ENCODE assay signal across 9 cellular contexts in the genomic region with DNA sequence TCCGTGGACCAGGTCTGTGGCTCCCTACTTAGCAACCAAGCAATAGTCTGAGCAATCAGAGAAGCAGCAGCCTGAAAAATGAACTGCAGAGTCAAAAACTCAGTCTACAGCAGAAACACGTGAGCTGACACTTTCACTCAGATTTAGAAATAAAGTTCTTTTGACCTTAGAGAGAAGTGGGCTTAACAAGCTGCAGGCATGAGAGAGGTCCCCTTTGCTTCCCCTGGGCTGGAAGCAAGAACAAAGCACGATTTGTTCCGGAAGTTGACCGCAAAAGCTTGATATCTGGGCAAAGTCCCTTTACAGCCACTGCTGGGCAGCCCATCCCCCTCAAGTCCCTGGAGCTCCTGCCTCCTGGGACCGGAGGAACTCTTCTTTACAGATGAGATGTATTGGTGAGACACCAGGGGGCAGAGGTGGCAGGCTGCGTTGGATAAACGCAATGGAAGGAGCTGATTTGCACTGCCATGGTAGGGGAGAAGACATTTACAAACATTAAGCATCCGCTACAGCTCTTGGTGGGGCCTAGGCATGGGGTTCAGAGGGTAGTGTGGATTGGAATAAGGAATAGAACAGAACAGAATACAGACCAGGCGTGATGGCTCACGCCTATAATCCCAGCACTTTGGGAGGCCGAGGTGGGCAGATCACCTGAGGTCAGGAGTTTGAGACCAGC. TPM values are rescaled to one million over a fixed set of nuclear protein-coding genes. Genes with fewer than 3 reads are reported as not detected.
DNase-seq lines count a peak whose midpoint lies in the region; ATAC-seq and TF ChIP-seq lines count a peak whose summit lies in the region.
"Had no signal": no experiment of that assay in that cellular context is flagged by ENCODE, and none has a peak within 500 bp of the region (broad histone marks: within the 10 kb centered on the region; RNA-seq: fewer than 3 reads in every experiment).

No MANE protein-coding gene starts in this region.

- peak; percentile 82 for DNase-seq in HuH-7 (ENCODE audit: low spot score)
- peak; percentile 48 for DNase-seq in astrocyte of the hippocampus (ENCODE audit: low read depth, low spot score)
- DNase-seq in midbrain (lab: John Stamatoyannopoulos, UW) = peak; percentile 76
- no peak for DNase-seq in cerebellum (ENCODE audit: low spot score)
- no peak for DNase-seq in PC-3
- no peak for DNase-seq in middle frontal gyrus (ENCODE audit: extremely low spot score, low spot score)
- no peak for DNase-seq in aorta
- DNase-seq: lower lobe of right lung had no signal

- CTCF ChIA-PET in PC-3 (lab: Charles Lee) = no interaction called here

- no peaks in the 10 kb centered on the region; a peak in 2 of 22 replicates for H3K9me3 ChIP-seq in BLaER1 treated with 17β-estradiol and CSF1 and Interleukin-3, amounts not matched to agents 10 nM and 100 nM (replicated peaks in 1 of 11)
- no peaks in the 10 kb centered on the region for H3K9me3 ChIP-seq in PC-3 (ENCODE audit: low read length)
- H3K9me3 ChIP-seq in aorta (ENCODE audit: control insufficient read depth, low read length) = no peaks in the 10 kb centered on the region
- H3K9me3 ChIP-seq: lower lobe of right lung had no signal

- peak overlapping the region; percentile 48 to 85 (median 69) for H3K4me2 ChIP-seq in BLaER1 treated with 17β-estradiol and CSF1 and Interleukin-3, amounts not matched to agents 10 nM and 100 nM
- H3K4me2 ChIP-seq in PC-3 (ENCODE audit: low read length) = no peak overlapping the region

- H3K27ac ChIP-seq in BLaER1 treated with 17β-estradiol and CSF1 and Interleukin-3, amounts not matched to agents 10 nM and 100 nM = peak overlapping the region in 4 of 11 experiments; percentile 12 to 47 (median 22); a peak in 4 of 22 replicates
- H3K27ac ChIP-seq in PC-3 (ENCODE audit: low read length) = no peak overlapping the region
- no peak overlapping the region for H3K27ac ChIP-seq in aorta (ENCODE audit: low read depth in 1 of 2, low read length in 2 of 2)
- H3K27ac ChIP-seq: lower lobe of right lung had no signal

- H3K9ac ChIP-seq in BLaER1 treated with 17β-estradiol and CSF1 and Interleukin-3, amounts not matched to agents 10 nM and 100 nM = peak overlapping the region in 4 of 11 experiments; percentile 28 to 51 (median 41); a peak in 2 of 22 replicates
- no peak overlapping the region for H3K9ac ChIP-seq in PC-3 (ENCODE audit: low read length)

- H2AFZ ChIP-seq in PC-3 (ENCODE audit: low read length) = no peak overlapping the region

- TF ChIP-seq CTCF in PC-3 (conservative IDR thresholded peaks at IDR 0.05; ENCODE audit: low read depth, low read length) = no peak

- H3K36me3 ChIP-seq in BLaER1 treated with 17β-estradiol and CSF1 and Interleukin-3, amounts not matched to agents 10 nM and 100 nM = no peaks in the 10 kb centered on the region
- H3K36me3 ChIP-seq in PC-3 (ENCODE audit: low read depth, low read length) = no peaks in the 10 kb centered on the region
- H3K36me3 ChIP-seq in aorta (ENCODE audit: control insufficient read depth in 1 of 2, insufficient read depth in 2 of 2, low read length in 1 of 2) = no peaks in the 10 kb centered on the region
- H3K36me3 ChIP-seq: lower lobe of right lung had no signal

- peaks cover 12 to 20% (median 16%) of the 10 kb centered on the region in 10 experiments for H3K4me1 ChIP-seq in BLaER1 treated with 17β-estradiol and CSF1 and Interleukin-3, amounts not matched to agents 10 nM and 100 nM
- H3K4me1 ChIP-seq in PC-3 (ENCODE audit: insufficient read depth, low read length) (no peaks in the 10 kb centered on the region), aorta (ENCODE audit: control insufficient read depth in 1 of 2, insufficient read depth in 2 of 2, low read length in 2 of 2) (no peaks in the 10 kb centered on the region)
- H3K4me1 ChIP-seq: lower lobe of right lung had no signal

- POLR2A ChIA-PET in PC-3 (lab: Charles Lee; ENCODE audit: unreplicated experiment) = no interaction called here

- no peaks in the 10 kb centered on the region for H3K79me2 ChIP-seq in PC-3 (ENCODE audit: low read length)

- peaks cover 0 to 4% (median 0%) of the 10 kb centered on the region in 11 experiments; a peak in 1 of 22 replicates for H4K20me1 ChIP-seq in BLaER1 treated with 17β-estradiol and CSF1 and Interleukin-3, amounts not matched to agents 10 nM and 100 nM
- H4K20me1 ChIP-seq in PC-3 (ENCODE audit: low read length) = no peaks in the 10 kb centered on the region

- intact Hi-C loops in PC-3 (cut with micrococcal nuclease) = no loop called here
- intact Hi-C loops in aorta (cut with DNase I) = no loop called here

- H3K9me2 ChIP-seq in PC-3 (replicated peaks; ENCODE audit: low read length) = no peaks in the 10 kb centered on the region

- no TSS peak for BruUV-seq in PC-3 (replicated peaks; lab: Mats Ljungman, UMichigan)

- WGBS in aorta, 2 donors = 70 to 72% methylated on average over 12 of the region's 12 CpGs

- peaks cover 17 to 35% (median 19%) of the 10 kb centered on the region in 11 experiments for H3K27me3 ChIP-seq in BLaER1 treated with 17β-estradiol and CSF1 and Interleukin-3, amounts not matched to agents 10 nM and 100 nM
- H3K27me3 ChIP-seq in PC-3 (ENCODE audit: low read length) = no peaks in the 10 kb centered on the region
- H3K27me3 ChIP-seq in aorta (ENCODE audit: control insufficient read depth in 1 of 2, insufficient read depth in 2 of 2, low read length in 1 of 2) = no peaks in the 10 kb centered on the region

- ATAC-seq in PC-3 (no peak), aorta (ENCODE audit: low FRiP score) (no peak)
- ATAC-seq: lower lobe of right lung had no signal

- no peaks in the 10 kb centered on the region for H3F3A ChIP-seq in PC-3 (ENCODE audit: low read length, unreplicated experiment)

- H3K4me3 ChIP-seq in BLaER1 treated with 17β-estradiol and CSF1 and Interleukin-3, amounts not matched to agents 10 nM and 100 nM = no peak overlapping the region
- no peak overlapping the region for H3K4me3 ChIP-seq in PC-3 (ENCODE audit: low read length)
- H3K4me3 ChIP-seq in aorta (ENCODE audit: low read length in 2 of 2) = no peak overlapping the region
- H3K4me3 ChIP-seq: lower lobe of right lung had no signal

RNA-seq across cellular contexts. Expression of gene SOWAHA, which starts 5.8 kb away (rescaled TPM):
- total RNA-seq in cerebellum (4.9 TPM), PC-3 (2014; rRNA removed) (0.04 TPM in 1 of 2 replicates, not detected in the other), aorta (under 1 TPM in 1 of 2 donors, not detected in 1; 0.18 TPM)
- polyA plus RNA-seq in aorta = 1 to 10 TPM in 1 of 2 donors, under 1 TPM in 1; 0.41 to 9.5 TPM

RNA-seq across cellular contexts. Expression of gene SHROOM1, which starts 23.1 kb away (rescaled TPM):
- 2.4 TPM for total RNA-seq in cerebellum
- total RNA-seq in PC-3 (2014; rRNA removed) = 13.6 and 15.7 TPM in 2 replicates
- 10 to 100 TPM in 1 of 2 donors, 1 to 10 TPM in 1; 6.1 to 15.0 TPM for total RNA-seq in aorta
- 10 to 100 TPM in 1 of 2 donors, 1 to 10 TPM in 1; 1.4 to 11.7 TPM for polyA plus RNA-seq in aorta

RNA-seq across cellular contexts. Expression of gene SEPTIN8, which starts 30.3 kb away (rescaled TPM):
- total RNA-seq in cerebellum = 28.7 TPM
- 21.9 and 29.4 TPM in 2 replicates for total RNA-seq in PC-3 (2014; rRNA removed)
- 100 to 1,000 TPM in 1 of 2 donors, 10 to 100 TPM in 1; 56.7 to 103 TPM for total RNA-seq in aorta
- polyA plus RNA-seq in aorta = 10 to 100 TPM; 48.6 to 58.2 TPM

RNA-seq across cellular contexts. Expression of gene GDF9, which starts 59.0 kb away (rescaled TPM):
- total RNA-seq in cerebellum = 0.54 TPM
- total RNA-seq in PC-3 (2014; rRNA removed) = not detected in 2 replicates
- total RNA-seq in aorta = under 1 TPM; 0.19 to 0.39 TPM
- polyA plus RNA-seq in aorta = under 1 TPM in 1 of 2 donors, not detected in 1; 0.84 TPM

RNA-seq across cellular contexts. Expression of gene UQCRQ, which starts 59.1 kb away (rescaled TPM):
- total RNA-seq in cerebellum (61.5 TPM), PC-3 (2014; rRNA removed) (190 and 198 TPM in 2 replicates), aorta (100 to 1,000 TPM; 212 to 249 TPM)
- polyA plus RNA-seq in aorta = 100 to 1,000 TPM; 249 to 397 TPM

Comparison
In these comparisons a context has a peak if more than half of its experiments do, and no peak if none do; other contexts are left out.
1. DNase-seq: peak in HuH-7 (single experiment), astrocyte of the hippocampus (single experiment) and midbrain (single experiment); none in cerebellum (single experiment), PC-3 (single experiment), middle frontal gyrus (single experiment) and aorta (0 of 2).